Comparison of ENCODE assay signal across 19 cellular contexts in the genomic region with DNA sequence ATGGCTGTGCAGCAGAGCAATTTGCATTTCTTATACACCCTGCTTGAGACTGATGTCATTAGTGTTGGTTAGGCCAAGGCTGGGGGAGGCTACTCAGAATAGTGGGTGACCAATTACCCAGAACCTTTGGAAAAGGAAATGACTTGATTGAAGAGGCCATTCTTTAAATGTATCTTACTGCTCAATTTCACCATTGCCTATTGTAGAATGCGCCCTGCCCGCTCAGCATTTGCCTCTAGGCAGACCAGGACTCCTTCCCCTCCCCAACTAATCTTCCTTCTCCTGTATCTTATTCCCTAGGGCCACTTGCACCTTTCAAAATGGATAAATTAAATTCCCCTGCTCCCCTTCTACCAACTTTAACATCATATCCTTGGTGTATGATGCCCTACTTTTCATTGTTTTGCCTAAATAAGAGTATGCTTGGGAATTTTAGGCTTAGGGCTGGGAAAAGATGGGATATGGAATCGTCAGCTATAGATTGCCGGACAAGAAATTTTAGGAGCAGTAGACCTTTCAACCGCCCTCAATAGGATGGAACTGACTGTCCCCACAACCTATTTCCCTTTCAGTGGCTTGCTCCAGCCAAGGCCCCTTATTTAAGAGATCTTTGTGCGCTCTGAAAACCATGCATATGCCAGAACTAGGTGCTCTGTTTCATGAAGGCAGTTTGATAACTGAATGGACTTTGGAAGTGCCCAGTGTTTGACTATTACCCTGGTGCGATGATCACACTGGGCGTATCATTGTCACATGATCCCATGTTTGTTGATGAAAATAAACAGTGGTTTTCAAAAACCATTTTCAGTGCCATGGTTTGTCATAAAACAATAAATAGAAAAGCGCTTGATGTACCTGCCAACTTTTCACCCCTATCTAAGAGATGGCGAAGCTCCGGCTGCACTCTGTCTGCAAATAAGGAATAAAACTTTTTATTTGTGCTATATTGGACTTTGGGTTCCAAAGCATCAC.
"Had no signal": no experiment of that assay in that cellular context is flagged by ENCODE, and none has a peak within 500 bp of the region (broad histone marks: within the 10 kb centered on the region; RNA-seq: fewer than 3 reads in every experiment).

No MANE protein-coding gene starts in this region.

- ATAC-seq: activated CD8-positive, alpha-beta memory T cell treated with anti-CD3 and anti-CD28 coated beads, Interleukin-2, amount 10 ng/mL, durations not matched to agents 7 days and 5 days; gastrocnemius medialis; heart left ventricle; right cardiac atrium had no signal

- H3K27me3 ChIP-seq: gastrocnemius medialis, heart left ventricle, suprapubic skin had no signal

- H3K9me3 ChIP-seq: gastrocnemius medialis, suprapubic skin had no signal

- DNase-seq: activated CD4-positive, alpha-beta T cell treated with anti-CD3 and anti-CD28 coated beads for 1 hour; activated CD4-positive, alpha-beta T cell treated with anti-CD3 and anti-CD28 coated beads, Interleukin-2, amount 50 U/mL, for 48 hours; activated CD8-positive, alpha-beta memory T cell treated with anti-CD3 and anti-CD28 coated beads, Interleukin-2, amount 10 ng/mL, durations not matched to agents 7 days and 5 days; activated naive CD4-positive, alpha-beta T cell treated with anti-CD3 and anti-CD28 coated beads for 36 hours; activated T-cell treated with anti-CD3 and anti-CD28 coated beads, Interleukin-2, amount 50 U/mL, for 1 hour; endodermal cell; gastrocnemius medialis; heart left ventricle; mammary epithelial cell; nucleus accumbens; right cardiac atrium; stimulated activated CD4-positive, alpha-beta T cell treated with anti-CD3 and anti-CD28 coated beads, Interleukin-4, amount 100 ng/mL, for 4 hours; stimulated activated CD8-positive, alpha-beta memory T cell treated with anti-CD3 and anti-CD28 coated beads, Interleukin-4, amount 100 ng/mL, for 48 hours; stimulated activated naive CD4-positive, alpha-beta T cell treated with Interleukin-2 at 50 U/mL for 16 hours had no signal

- H3K36me3 ChIP-seq: gastrocnemius medialis, heart left ventricle, suprapubic skin had no signal

- H3K4me1 ChIP-seq: gastrocnemius medialis had no signal

- FAIRE-seq: astrocyte, bronchial epithelial cell, islet of Langerhans had no signal

- H3K4me3 ChIP-seq: gastrocnemius medialis, heart left ventricle, smooth muscle cell, suprapubic skin had no signal

- H3K27ac ChIP-seq: gastrocnemius medialis, heart left ventricle, suprapubic skin had no signal
